Comparison of ENCODE assay signal across 17 cellular contexts in the genomic region with DNA sequence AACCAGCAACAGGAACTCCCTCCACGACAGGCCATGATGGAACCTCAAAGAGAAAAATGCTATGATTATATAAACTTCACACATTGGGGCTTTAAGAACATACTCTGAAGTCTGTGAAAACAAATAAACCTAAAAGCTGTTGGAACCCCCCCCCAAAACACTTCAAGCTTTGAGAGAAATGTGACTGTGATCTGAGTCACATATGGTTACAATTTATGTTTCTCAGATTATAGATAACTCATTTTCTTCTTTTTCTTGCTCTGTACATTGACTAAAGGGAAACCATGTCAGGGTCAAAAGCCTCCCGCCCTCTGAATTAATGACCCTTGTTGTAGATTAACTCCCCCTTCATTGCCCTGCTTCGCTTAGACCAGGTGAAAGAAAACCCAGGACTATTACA. TPM values are rescaled to one million over a fixed set of nuclear protein-coding genes. Genes with fewer than 3 reads are reported as not detected.
DNase-seq lines count a peak whose midpoint lies in the region; ATAC-seq and TF ChIP-seq lines count a peak whose summit lies in the region.
"Had no signal": no experiment of that assay in that cellular context is flagged by ENCODE, and none has a peak within 500 bp of the region (broad histone marks: within the 10 kb centered on the region; RNA-seq: fewer than 3 reads in every experiment).

No MANE protein-coding gene starts in this region.

- POLR2A ChIA-PET in OCI-LY7 (lab: Charles Lee) = interaction anchor here (1.6 to 3.1 kb wide), 2 partner anchors 11 to 16 kb away, joined by 4 to 10 read pairs; no protein-coding TSS in a partner anchor

- no TSS peak for BruUV-seq in OCI-LY7 (replicated peaks; lab: Mats Ljungman, UMichigan)

- CTCF ChIA-PET in activated naive CD4-positive, alpha-beta T cell treated with anti-CD3 and anti-CD28 coated beads, Interleukin-2, amount 10 ng/mL, durations not matched to agents 7 days and 5 days (lab: Charles Lee) = no interaction called here
- CTCF ChIA-PET in OCI-LY7 (lab: Charles Lee; ENCODE audit: unreplicated experiment) = no interaction called here

- H3K4me1 Mint-ChIP-seq in activated naive CD4-positive, alpha-beta T cell treated with anti-CD3 and anti-CD28 coated beads, Interleukin-2, amount 50 U/mL, for 24 hours = peaks cover 99% of the 10 kb centered on the region
- peaks cover 62% of the 10 kb centered on the region for H3K4me1 Mint-ChIP-seq in activated naive CD4-positive, alpha-beta T cell treated with anti-CD3 and anti-CD28 coated beads, Interleukin-2, amount 10 ng/mL, durations not matched to agents 7 days and 5 days
- H3K4me1 Mint-ChIP-seq in dendritic cell treated with granulocyte-macrophage colony-stimulating factor and Interleukin-4, amounts not matched to agents 40 ng/mL and 50 ng/mL, for 4 days (ENCODE audit: low read depth) = peaks cover 92% of the 10 kb centered on the region
- H3K4me1 Mint-ChIP-seq in stimulated activated naive B cell treated with anti-CD40 and anti-IgM and Interleukin-4, amounts not matched to agents 10 μg/mL and 1 μg/mL and 100 μg/mL, for 72 hours = peaks cover 79 to 97% of the 10 kb centered on the region in 2 donors

- peaks cover 95% of the 10 kb centered on the region for H3K79me2 ChIP-seq in OCI-LY7 (ENCODE audit: insufficient read depth, low read depth, low read length)

- H3K36me3 Mint-ChIP-seq in activated naive CD4-positive, alpha-beta T cell treated with anti-CD3 and anti-CD28 coated beads, Interleukin-2, amount 50 U/mL, for 24 hours = peaks cover 17% of the 10 kb centered on the region
- peaks cover 26% of the 10 kb centered on the region for H3K36me3 Mint-ChIP-seq in activated naive CD4-positive, alpha-beta T cell treated with anti-CD3 and anti-CD28 coated beads, Interleukin-2, amount 10 ng/mL, durations not matched to agents 7 days and 5 days
- H3K36me3 Mint-ChIP-seq in dendritic cell treated with granulocyte-macrophage colony-stimulating factor and Interleukin-4, amounts not matched to agents 40 ng/mL and 50 ng/mL, for 4 days (ENCODE audit: low read depth) = peaks cover 76% of the 10 kb centered on the region
- H3K36me3 Mint-ChIP-seq in stimulated activated naive B cell treated with anti-CD40 and anti-IgM and Interleukin-4, amounts not matched to agents 10 μg/mL and 1 μg/mL and 100 μg/mL, for 72 hours = peaks cover 49 to 83% of the 10 kb centered on the region in 2 donors

- peak overlapping the region; percentile 13 for H3K4me3 Mint-ChIP-seq in activated naive CD4-positive, alpha-beta T cell treated with anti-CD3 and anti-CD28 coated beads, Interleukin-2, amount 50 U/mL, for 24 hours
- no peak overlapping the region for H3K4me3 Mint-ChIP-seq in activated naive CD4-positive, alpha-beta T cell treated with anti-CD3 and anti-CD28 coated beads, Interleukin-2, amount 10 ng/mL, durations not matched to agents 7 days and 5 days
- H3K4me3 Mint-ChIP-seq in dendritic cell treated with granulocyte-macrophage colony-stimulating factor and Interleukin-4, amounts not matched to agents 40 ng/mL and 50 ng/mL, for 4 days = no peak overlapping the region
- H3K4me3 Mint-ChIP-seq in stimulated activated naive B cell treated with anti-CD40 and anti-IgM and Interleukin-4, amounts not matched to agents 10 μg/mL and 1 μg/mL and 100 μg/mL, for 72 hours = peak overlapping the region; percentile 25 to 71
- H3K4me3 Mint-ChIP-seq: endodermal cell had no signal

- H3K27me3 Mint-ChIP-seq in activated naive CD4-positive, alpha-beta T cell treated with anti-CD3 and anti-CD28 coated beads, Interleukin-2, amount 50 U/mL, for 24 hours = no peaks in the 10 kb centered on the region
- H3K27me3 Mint-ChIP-seq in activated naive CD4-positive, alpha-beta T cell treated with anti-CD3 and anti-CD28 coated beads, Interleukin-2, amount 10 ng/mL, durations not matched to agents 7 days and 5 days = no peaks in the 10 kb centered on the region
- H3K27me3 Mint-ChIP-seq in dendritic cell treated with granulocyte-macrophage colony-stimulating factor and Interleukin-4, amounts not matched to agents 40 ng/mL and 50 ng/mL, for 4 days = no peaks in the 10 kb centered on the region
- H3K27me3 Mint-ChIP-seq in stimulated activated naive B cell treated with anti-CD40 and anti-IgM and Interleukin-4, amounts not matched to agents 10 μg/mL and 1 μg/mL and 100 μg/mL, for 72 hours = no peaks in the 10 kb centered on the region

- no peak for TF ChIP-seq CTCF in OCI-LY7 (conservative IDR thresholded peaks at IDR 0.05; ENCODE audit: low read length)

- no peak for ATAC-seq in stimulated activated naive B cell treated with anti-CD40 and anti-IgM and Interleukin-4, amounts not matched to agents 10 μg/mL and 1 μg/mL and 100 μg/mL, for 72 hours (replicated peaks)
- ATAC-seq in sciatic nerve = no peak

- H3K9me3 ChIP-seq in OCI-LY7 (ENCODE audit: low read length) = no peaks in the 10 kb centered on the region
- H3K9me3 ChIP-seq: left ventricle myocardium inferior, SJSA1, vagina had no signal

- H4K20me1 ChIP-seq in OCI-LY7 (ENCODE audit: insufficient read depth, low read length) = peaks cover 40% of the 10 kb centered on the region

- H3K27ac ChIP-seq in OCI-LY7 (ENCODE audit: low read depth, low read length, poor library complexity, severe bottlenecking) = peak overlapping the region; percentile 73
- H3K27ac ChIP-seq: cardiac muscle cell, left ventricle myocardium inferior, SJSA1, vagina had no signal

- H2AFZ ChIP-seq in OCI-LY7 (ENCODE audit: low read length) = no peak overlapping the region

- H3K4me3 ChIP-seq in OCI-LY7 (ENCODE audit: low read depth, low read length, poor library complexity, severe bottlenecking) = peak overlapping the region; percentile 1
- H3K4me3 ChIP-seq: cardiac muscle cell, left ventricle myocardium inferior, SJSA1, smooth muscle cell, vagina had no signal

- peak overlapping the region; percentile 90 for H3K4me2 ChIP-seq in OCI-LY7 (ENCODE audit: low read length)
- H3K4me2 ChIP-seq: smooth muscle cell had no signal

- no peaks in the 10 kb centered on the region for H3K9me3 Mint-ChIP-seq in activated naive CD4-positive, alpha-beta T cell treated with anti-CD3 and anti-CD28 coated beads, Interleukin-2, amount 50 U/mL, for 24 hours
- H3K9me3 Mint-ChIP-seq in activated naive CD4-positive, alpha-beta T cell treated with anti-CD3 and anti-CD28 coated beads, Interleukin-2, amount 10 ng/mL, durations not matched to agents 7 days and 5 days = no peaks in the 10 kb centered on the region
- H3K9me3 Mint-ChIP-seq in dendritic cell treated with granulocyte-macrophage colony-stimulating factor and Interleukin-4, amounts not matched to agents 40 ng/mL and 50 ng/mL, for 4 days = no peaks in the 10 kb centered on the region
- H3K9me3 Mint-ChIP-seq in stimulated activated naive B cell treated with anti-CD40 and anti-IgM and Interleukin-4, amounts not matched to agents 10 μg/mL and 1 μg/mL and 100 μg/mL, for 72 hours = no peaks in the 10 kb centered on the region
- H3K9me3 Mint-ChIP-seq: endodermal cell had no signal

- DNase-seq in activated naive CD4-positive, alpha-beta T cell treated with anti-CD3 and anti-CD28 coated beads, Interleukin-2, amount 10 ng/mL, durations not matched to agents 7 days and 5 days = no peak
- DNase-seq in OCI-LY7 (ENCODE audit: low spot score) = no peak
- DNase-seq in stimulated activated naive B cell treated with anti-CD40 and anti-IgM and Interleukin-4, amounts not matched to agents 10 μg/mL and 1 μg/mL and 100 μg/mL, for 72 hours = no peak
- DNase-seq in sciatic nerve (ENCODE audit: low spot score) = no peak
- no peak for DNase-seq in cortex of kidney (lab: John Stamatoyannopoulos, UW)
- no peak for DNase-seq in NCI-H2196 treated with DMSO at 0.1 percent for 48 hours (lab: John Stamatoyannopoulos, UW; ENCODE audit: unreplicated experiment)
- DNase-seq: DMS 273 treated with DMSO at 0.1 percent for 48 hours, left ventricle myocardium inferior, NCI-H1417 treated with DMSO at 0.1 percent for 48 hours, posterior cingulate gyrus had no signal

- H3K4me1 ChIP-seq in OCI-LY7 (ENCODE audit: insufficient read depth, low read length, poor library complexity, severe bottlenecking) = peaks cover 78% of the 10 kb centered on the region

- peaks cover 45% of the 10 kb centered on the region for H3K36me3 ChIP-seq in OCI-LY7 (ENCODE audit: insufficient read depth, low read length)
- H3K36me3 ChIP-seq: cardiac muscle cell, left ventricle myocardium inferior, vagina had no signal

- peak overlapping the region; percentile 19 for H3K27ac Mint-ChIP-seq in activated naive CD4-positive, alpha-beta T cell treated with anti-CD3 and anti-CD28 coated beads, Interleukin-2, amount 50 U/mL, for 24 hours
- no peak overlapping the region for H3K27ac Mint-ChIP-seq in activated naive CD4-positive, alpha-beta T cell treated with anti-CD3 and anti-CD28 coated beads, Interleukin-2, amount 10 ng/mL, durations not matched to agents 7 days and 5 days
- peak overlapping the region; percentile 24 for H3K27ac Mint-ChIP-seq in dendritic cell treated with granulocyte-macrophage colony-stimulating factor and Interleukin-4, amounts not matched to agents 40 ng/mL and 50 ng/mL, for 4 days
- peak overlapping the region; percentile 88 for H3K27ac Mint-ChIP-seq in stimulated activated naive B cell treated with anti-CD40 and anti-IgM and Interleukin-4, amounts not matched to agents 10 μg/mL and 1 μg/mL and 100 μg/mL, for 72 hours
- H3K27ac Mint-ChIP-seq: endodermal cell had no signal

- H3K9me2 ChIP-seq in OCI-LY7 (ENCODE audit: insufficient read depth, low read length) = no peaks in the 10 kb centered on the region

- intact Hi-C loops in OCI-LY7 (cut with micrococcal nuclease; ENCODE audit: unreplicated experiment) (loop anchor here (2.0 kb wide), 2 partner anchors 14 to 24 kb away; no protein-coding TSS in a partner anchor), sciatic nerve (cut with DNase I) (no loop called here)
- intact Hi-C loops in dendritic cell treated with granulocyte-macrophage colony-stimulating factor and Interleukin-4, amounts not matched to agents 40 ng/mL and 50 ng/mL, for 4 days (cut with micrococcal nuclease) = no loop called here

RNA-seq across cellular contexts. Expression of gene VOPP1, which starts 15.8 kb away (rescaled TPM):
- total RNA-seq in OCI-LY7 (2014; rRNA removed; shearing (Covaris generic)) = 66.9 and 68.8 TPM in 2 replicates
- total RNA-seq in OCI-LY7 (2022) (72.1 and 73.9 TPM in 2 replicates), sciatic nerve (66.2 TPM)

Comparison
In these comparisons a context has a peak if more than half of its experiments do, and no peak if none do; other contexts are left out.
1. H3K4me3 Mint-ChIP-seq: peak in activated naive CD4-positive, alpha-beta T cell treated with anti-CD3 and anti-CD28 coated beads, Interleukin-2, amount 50 U/mL, for 24 hours (single experiment) and stimulated activated naive B cell treated with anti-CD40 and anti-IgM and Interleukin-4, amounts not matched to agents 10 μg/mL and 1 μg/mL and 100 μg/mL, for 72 hours (2 of 2); none in activated naive CD4-positive, alpha-beta T cell treated with anti-CD3 and anti-CD28 coated beads, Interleukin-2, amount 10 ng/mL, durations not matched to agents 7 days and 5 days (single experiment) and dendritic cell treated with granulocyte-macrophage colony-stimulating factor and Interleukin-4, amounts not matched to agents 40 ng/mL and 50 ng/mL, for 4 days (single experiment).